Comparison of ENCODE assay signal across 27 cellular contexts in the genomic region with DNA sequence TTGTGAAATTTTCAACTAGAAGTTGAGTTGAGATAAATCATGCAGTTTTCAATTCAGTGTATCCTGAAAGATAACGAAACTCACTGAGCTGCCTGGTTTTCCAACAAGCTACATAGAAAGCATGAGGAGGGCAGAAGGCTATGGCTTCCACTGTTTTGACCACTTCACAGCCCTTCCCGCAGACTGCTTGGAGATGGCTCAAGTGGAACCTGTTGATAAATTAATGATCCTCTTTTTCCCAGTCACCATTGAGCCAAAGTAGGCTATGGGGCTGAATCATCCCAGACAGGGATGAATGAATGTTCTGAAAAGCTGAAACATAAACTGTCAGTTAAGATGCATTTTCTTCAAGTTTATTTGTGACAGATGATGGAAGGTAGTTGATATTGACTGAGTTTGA.
DNase-seq lines count a peak whose midpoint lies in the region; ATAC-seq and TF ChIP-seq lines count a peak whose summit lies in the region.
"Had no signal": no experiment of that assay in that cellular context is flagged by ENCODE, and none has a peak within 500 bp of the region (broad histone marks: within the 10 kb centered on the region; RNA-seq: fewer than 3 reads in every experiment).

No MANE protein-coding gene starts in this region.

- DNase-seq in DMS79 treated with DMSO at 0.1 percent for 48 hours (lab: John Stamatoyannopoulos, UW) (peak; percentile 38), kidney tubule cell (ENCODE audit: low spot score) (peak; percentile 40), tibial artery (no peak), foreskin keratinocyte (no peak)
- no peak for DNase-seq in activated naive CD4-positive, alpha-beta T cell treated with anti-CD3 and anti-CD28 coated beads, Interleukin-2, amount 10 ng/mL, durations not matched to agents 7 days and 5 days
- DNase-seq: AML-193; CD4-positive, alpha-beta T cell; GDM1; H7; IMR-90; KG1; MG63; NCI-H1105 treated with DMSO at 0.1 percent for 48 hours; NCI-H146; NCI-H1930; NCI-H2107; NCI-H446 treated with DMSO at 0.1 percent for 48 hours; NCI-H526; NCI-H82; Right ventricle myocardium superior; RPMI8226 had no signal

- H3K9me3 Mint-ChIP-seq in activated naive CD4-positive, alpha-beta T cell treated with anti-CD3 and anti-CD28 coated beads, Interleukin-2, amount 10 ng/mL, durations not matched to agents 7 days and 5 days: peaks cover 5% of the 10 kb centered on the region

- no peaks in the 10 kb centered on the region for H3K27me3 Mint-ChIP-seq in activated naive CD4-positive, alpha-beta T cell treated with anti-CD3 and anti-CD28 coated beads, Interleukin-2, amount 10 ng/mL, durations not matched to agents 7 days and 5 days
- H3K27me3 Mint-ChIP-seq: CD4-positive, alpha-beta T cell had no signal

- CTCF ChIA-PET in HEK293 (lab: Yijun Ruan, JAX): interaction anchor here (0.6 to 0.7 kb wide), 2 partner anchors 783 to 811 kb away, joined by 3 read pairs; no protein-coding TSS in a partner anchor
- CTCF ChIA-PET in activated naive CD4-positive, alpha-beta T cell treated with anti-CD3 and anti-CD28 coated beads, Interleukin-2, amount 10 ng/mL, durations not matched to agents 7 days and 5 days (lab: Charles Lee): no interaction called here

- intact Hi-C loops in tibial artery (cut with DNase I; ENCODE audit: low total_unique reads): no loop called here

- ATAC-seq in GM21825 (IDR thresholded peaks at IDR 0.05; ENCODE audit: unreplicated experiment) (no peak), foreskin keratinocyte (no peak)
- ATAC-seq: A549, GM12878 had no signal

- H3K27ac Mint-ChIP-seq in activated naive CD4-positive, alpha-beta T cell treated with anti-CD3 and anti-CD28 coated beads, Interleukin-2, amount 10 ng/mL, durations not matched to agents 7 days and 5 days: no peak overlapping the region
- H3K27ac Mint-ChIP-seq: CD4-positive, alpha-beta T cell had no signal

- H3K36me3 ChIP-seq in HEK293 (ENCODE audit: control insufficient read depth in 2 of 2, insufficient read depth in 1 of 2, low read length in 2 of 2) (no peaks in the 10 kb centered on the region), tibial artery (no peaks in the 10 kb centered on the region)
- H3K36me3 ChIP-seq: MG63, SJSA1 had no signal

- POLR2A ChIA-PET in HEK293 (lab: Yijun Ruan, JAX): no interaction called here

- no peak overlapping the region for H3K4me3 Mint-ChIP-seq in activated naive CD4-positive, alpha-beta T cell treated with anti-CD3 and anti-CD28 coated beads, Interleukin-2, amount 10 ng/mL, durations not matched to agents 7 days and 5 days
- H3K4me3 Mint-ChIP-seq: CD4-positive, alpha-beta T cell had no signal

- no peaks in the 10 kb centered on the region for H3K4me1 Mint-ChIP-seq in activated naive CD4-positive, alpha-beta T cell treated with anti-CD3 and anti-CD28 coated beads, Interleukin-2, amount 10 ng/mL, durations not matched to agents 7 days and 5 days

- TF ChIP-seq CTCF in HEK293 (tag by site-specific recombination; IDR thresholded peaks at IDR 0.05): no peak
- no peak for TF ChIP-seq CTCF in tibial artery (IDR thresholded peaks at IDR 0.05)
- no peak for TF ChIP-seq CTCF in foreskin keratinocyte (conservative IDR thresholded peaks at IDR 0.05)

- no peaks in the 10 kb centered on the region for H3K9me3 ChIP-seq in HEK293 (ENCODE audit: control insufficient read depth, insufficient read depth, low read depth, low read length)
- H3K9me3 ChIP-seq in tibial artery: no peaks in the 10 kb centered on the region
- H3K9me3 ChIP-seq: SJSA1 had no signal

- H3K27me3 ChIP-seq in tibial artery: no peaks in the 10 kb centered on the region
- H3K27me3 ChIP-seq in foreskin keratinocyte: no peaks in the 10 kb centered on the region
- H3K27me3 ChIP-seq: BLaER1 treated with 17β-estradiol and CSF1 and Interleukin-3, amounts not matched to agents 10 nM and 100 nM; MG63; SJSA1 had no signal

- no peak overlapping the region for H3K27ac ChIP-seq in HEK293 (ENCODE audit: extremely low read depth, low read depth, low read length)
- H3K27ac ChIP-seq in tibial artery: peak overlapping the region; percentile 54 to 83
- H3K27ac ChIP-seq in foreskin keratinocyte: no peak overlapping the region
- H3K27ac ChIP-seq: A549; BLaER1 treated with 17β-estradiol and CSF1 and Interleukin-3, amounts not matched to agents 10 nM and 100 nM; SJSA1 had no signal

- H3K4me1 ChIP-seq in HEK293 (ENCODE audit: control insufficient read depth, insufficient read depth, low read length): peaks cover 21% of the 10 kb centered on the region
- H3K4me1 ChIP-seq in tibial artery: peaks cover 0 to 55% (median 13%) of the 10 kb centered on the region in 4 donors
- H3K4me1 ChIP-seq in foreskin keratinocyte: peaks cover 3% of the 10 kb centered on the region
- H3K4me1 ChIP-seq: A549; BLaER1 treated with 17β-estradiol and CSF1 and Interleukin-3, amounts not matched to agents 10 nM and 100 nM had no signal

- H3K4me3 ChIP-seq in HEK293 (ENCODE audit: low read depth, low read length) (no peak overlapping the region), tibial artery (no peak overlapping the region)
- H3K4me3 ChIP-seq: A549; BLaER1 treated with 17β-estradiol and CSF1 and Interleukin-3, amounts not matched to agents 10 nM and 100 nM; GM12878; MG63; SJSA1 had no signal

- no peaks in the 10 kb centered on the region for H3K36me3 Mint-ChIP-seq in activated naive CD4-positive, alpha-beta T cell treated with anti-CD3 and anti-CD28 coated beads, Interleukin-2, amount 10 ng/mL, durations not matched to agents 7 days and 5 days

TF ChIP-seq in HEK293, 187 proteins besides CTCF, POLR2A, EP300 and RAD21:
- no peak for TF ChIP-seq ZBTB8A (tag by site-specific recombination; IDR thresholded peaks at IDR 0.05)
- TF ChIP-seq SCRT2 (tag by site-specific recombination; IDR thresholded peaks at IDR 0.05): peak; percentile 56
TF ChIP-seq in HEK293: peak in this region for 1.

Comparison
In these comparisons a context has a peak if more than half of its experiments do, and no peak if none do; other contexts are left out.
1. DNase-seq: peak in DMS79 treated with DMSO at 0.1 percent for 48 hours (single experiment) and kidney tubule cell (single experiment); none in tibial artery (0 of 2), activated naive CD4-positive, alpha-beta T cell treated with anti-CD3 and anti-CD28 coated beads, Interleukin-2, amount 10 ng/mL, durations not matched to agents 7 days and 5 days (single experiment) and foreskin keratinocyte (0 of 2).
2. H3K27ac ChIP-seq: peak in tibial artery (2 of 2); none in HEK293 (single experiment) and foreskin keratinocyte (single experiment).